ENCODE assay signal across 8 cellular contexts in genomic region chr7:33128631-33128989, GRCh38. TPM values are rescaled to one million over a fixed set of nuclear protein-coding genes. Genes with fewer than 3 reads are reported as not detected.
DNase-seq lines count a peak whose midpoint lies in the region; ATAC-seq, FAIRE-seq and TF ChIP-seq lines count a peak whose summit lies in the region.

No MANE protein-coding gene starts in this region.

- H3K4me2 ChIP-seq in astrocyte (ENCODE audit: low read length) (peak overlapping the region; percentile 89), HepG2 (ENCODE audit: low read depth, low read length) (peak overlapping the region; percentile 72)

- intact Hi-C loops in HepG2 (cut with micrococcal nuclease; ENCODE audit: unreplicated experiment) = no loop called here

- BruUV-seq in HepG2 (replicated peaks; lab: Mats Ljungman, UMichigan) = TSS peak; percentile 92

- 0% methylated on average over 3 of the region's 3 CpGs for WGBS in HepG2 (ENCODE audit: low lambda C conversion rate)

- peak overlapping the region; percentile 98 for H2AFZ ChIP-seq in astrocyte (ENCODE audit: low read depth, low read length)
- peak overlapping the region; percentile 71 for H2AFZ ChIP-seq in HepG2 (ENCODE audit: low read length)

- in situ Hi-C loops in HepG2 (cut with HindIII; ENCODE audit: extremely low pct_ligation_motif_present, low pct_unique_long_range_greater_than_20kb) = no loop called here

- ATAC-seq in HepG2 = no peak
- no peak for ATAC-seq in thoracic aorta (ENCODE audit: insufficient number of reproducible peaks, low FRiP score, low read depth)
- no peak for ATAC-seq in HG03280 (IDR thresholded peaks at IDR 0.05; ENCODE audit: unreplicated experiment)
- ATAC-seq in HG03565 (IDR thresholded peaks at IDR 0.05; ENCODE audit: unreplicated experiment) = no peak

- no peaks in the 10 kb centered on the region for H3K27me3 Mint-ChIP-seq in activated CD4-positive, alpha-beta T cell treated with anti-CD3 and anti-CD28 coated beads, Interleukin-2, amount 10 ng/mL, durations not matched to agents 7 days and 5 days
- peaks cover 2% of the 10 kb centered on the region for H3K27me3 Mint-ChIP-seq in astrocyte (ENCODE audit: low read depth, unreplicated experiment)

- no peak for TF ChIP-seq POLR2A in HepG2 (IDR thresholded peaks at IDR 0.05; ENCODE audit: insufficient read depth in 1 of 2, low read depth in 2 of 2, low read length in 2 of 2)

- CTCF ChIA-PET in activated CD4-positive, alpha-beta T cell treated with anti-CD3 and anti-CD28 coated beads, Interleukin-2, amount 10 ng/mL, durations not matched to agents 7 days and 5 days (lab: Charles Lee) = interaction anchor here (0.8 to 1.5 kb wide), 3 partner anchors 17 to 66 kb away, joined by 3 to 4 read pairs (median 4); partner anchors contain the start of gene NT5C3A
- CTCF ChIA-PET in HepG2 (lab: Yijun Ruan, JAX; ENCODE audit: low intra/inter-chr PET ratio, low total read pairs) = no interaction called here

- H3K4me3 ChIP-seq in astrocyte (ENCODE audit: insufficient read depth, low read depth, low read length) (peak overlapping the region; percentile 92), HepG2 (replicated peaks in 1 of 3; ENCODE audit: insufficient read depth in 1 of 3, low read depth in 2 of 3, low read length in 3 of 3) (peak overlapping the region; percentile 87 to 89 (median 89)), thoracic aorta (peak overlapping the region; percentile 84)

- TF ChIP-seq EP300 in HepG2 (IDR thresholded peaks at IDR 0.05; ENCODE audit: low read depth in 2 of 2, low read length in 2 of 2) (no peak), HepG2 (CRISPR knock-in tag; IDR thresholded peaks at IDR 0.05; ENCODE audit: borderline replicate concordance) (no peak)

- H3K4me1 ChIP-seq in astrocyte (ENCODE audit: insufficient read depth, low read length) = peaks cover 6% of the 10 kb centered on the region
- peaks cover 29% of the 10 kb centered on the region for H3K4me1 ChIP-seq in HepG2 (ENCODE audit: insufficient read depth, low read length)
- peaks cover 14 to 15% of the 10 kb centered on the region in 2 donors for H3K4me1 ChIP-seq in thoracic aorta (ENCODE audit: control insufficient read depth in 1 of 2, low read depth in 2 of 2)

- TF ChIP-seq RAD21 in HepG2 (CRISPR knock-in tag; IDR thresholded peaks at IDR 0.05) = no peak

- no peaks in the 10 kb centered on the region for H3K9me3 ChIP-seq in astrocyte (ENCODE audit: insufficient read depth, low read depth, low read length)
- H3K9me3 ChIP-seq in HepG2 (ENCODE audit: low read length) = no peaks in the 10 kb centered on the region
- no peaks in the 10 kb centered on the region for H3K9me3 ChIP-seq in thoracic aorta

- H3K79me2 ChIP-seq in astrocyte (ENCODE audit: insufficient read depth, low read length) (peaks cover 2% of the 10 kb centered on the region), HepG2 (ENCODE audit: insufficient read depth, low read length) (no peaks in the 10 kb centered on the region)

- peak overlapping the region; percentile 88 for H3K27ac Mint-ChIP-seq in activated CD4-positive, alpha-beta T cell treated with anti-CD3 and anti-CD28 coated beads, Interleukin-2, amount 10 ng/mL, durations not matched to agents 7 days and 5 days
- H3K27ac Mint-ChIP-seq in astrocyte (ENCODE audit: unreplicated experiment) = no peak overlapping the region

- no peak for DNase-seq in activated CD4-positive, alpha-beta T cell treated with anti-CD3 and anti-CD28 coated beads, Interleukin-2, amount 10 ng/mL, durations not matched to agents 7 days and 5 days
- DNase-seq in activated CD4-positive, alpha-beta T cell treated with anti-CD3 and anti-CD28 coated beads, Interleukin-2, amount 50 U/mL, for 1 hour = no peak
- no peak for DNase-seq in astrocyte (ENCODE audit: low read depth)
- no peak for DNase-seq in HepG2 (ENCODE audit: low spot score)
- no peak for DNase-seq in thoracic aorta (ENCODE audit: low spot score)
- DNase-seq in urothelium cell line (ENCODE audit: low spot score) = no peak

- peak overlapping the region; percentile 93 for H3K4me3 Mint-ChIP-seq in activated CD4-positive, alpha-beta T cell treated with anti-CD3 and anti-CD28 coated beads, Interleukin-2, amount 10 ng/mL, durations not matched to agents 7 days and 5 days
- peak overlapping the region; percentile 99 for H3K4me3 Mint-ChIP-seq in astrocyte (ENCODE audit: unreplicated experiment)

- TF ChIP-seq CTCF in astrocyte (IDR thresholded peaks at IDR 0.05; ENCODE audit: insufficient read depth, low read depth, low read length) (no peak), HepG2 (CRISPR knock-in tag; IDR thresholded peaks at IDR 0.05) (no peak), thoracic aorta (IDR thresholded peaks at IDR 0.05) (no peak)

- H3K27me3 ChIP-seq in astrocyte (ENCODE audit: insufficient read depth, low read length) (no peaks in the 10 kb centered on the region), HepG2 (ENCODE audit: control insufficient read depth in 1 of 2, insufficient read depth in 2 of 2, low read length in 2 of 2) (no peaks in the 10 kb centered on the region; a peak in 1 of 5 replicates), thoracic aorta (replicated peaks; ENCODE audit: insufficient read depth) (no peaks in the 10 kb centered on the region)

- peaks cover under 1% of the 10 kb centered on the region for H3K9me3 Mint-ChIP-seq in activated CD4-positive, alpha-beta T cell treated with anti-CD3 and anti-CD28 coated beads, Interleukin-2, amount 10 ng/mL, durations not matched to agents 7 days and 5 days
- no peaks in the 10 kb centered on the region for H3K9me3 Mint-ChIP-seq in astrocyte (ENCODE audit: unreplicated experiment)

- H3K9ac ChIP-seq in astrocyte (ENCODE audit: low read length) (peak overlapping the region; percentile 81), HepG2 (ENCODE audit: insufficient read depth, low read depth, low read length) (peak overlapping the region; percentile 75)

- peaks cover 18% of the 10 kb centered on the region for H3K4me1 Mint-ChIP-seq in activated CD4-positive, alpha-beta T cell treated with anti-CD3 and anti-CD28 coated beads, Interleukin-2, amount 10 ng/mL, durations not matched to agents 7 days and 5 days
- H3K4me1 Mint-ChIP-seq in astrocyte (ENCODE audit: low read depth, unreplicated experiment) = peaks cover 1% of the 10 kb centered on the region

- FAIRE-seq in astrocyte (lab: Jason Lieb, UNC) = no peak
- FAIRE-seq in HepG2 (lab: Jason Lieb, UNC) = no peak
- no peak for FAIRE-seq in urothelium cell line (lab: Jason Lieb, UNC)

- POLR2A ChIA-PET in activated CD4-positive, alpha-beta T cell treated with anti-CD3 and anti-CD28 coated beads, Interleukin-2, amount 10 ng/mL, durations not matched to agents 7 days and 5 days (lab: Charles Lee) = no interaction called here
- POLR2A ChIA-PET in HepG2 (lab: Yijun Ruan, JAX) = no interaction called here

- H3K27ac ChIP-seq in astrocyte (ENCODE audit: low read depth, low read length) = peak overlapping the region; percentile 78
- H3K27ac ChIP-seq in HepG2 (ENCODE audit: extremely low read length, insufficient read depth, low read length) = peak overlapping the region; percentile 75
- H3K27ac ChIP-seq in thoracic aorta = peak overlapping the region; percentile 67 to 73

- no peaks in the 10 kb centered on the region for H4K20me1 ChIP-seq in astrocyte (ENCODE audit: insufficient read depth, low read length)
- H4K20me1 ChIP-seq in HepG2 (ENCODE audit: insufficient read depth, low read length) = no peaks in the 10 kb centered on the region

- H3K36me3 Mint-ChIP-seq in activated CD4-positive, alpha-beta T cell treated with anti-CD3 and anti-CD28 coated beads, Interleukin-2, amount 10 ng/mL, durations not matched to agents 7 days and 5 days (ENCODE audit: low read depth) = peaks cover 1% of the 10 kb centered on the region
- H3K36me3 Mint-ChIP-seq in astrocyte (ENCODE audit: low read depth, unreplicated experiment) = no peaks in the 10 kb centered on the region

- no peaks in the 10 kb centered on the region for H3K36me3 ChIP-seq in astrocyte (ENCODE audit: insufficient read depth, low read length)
- H3K36me3 ChIP-seq in HepG2 (replicated peaks in 1 of 2; ENCODE audit: control insufficient read depth in 1 of 2, insufficient read depth in 2 of 2, low read length in 2 of 2) = no peaks in the 10 kb centered on the region
- H3K36me3 ChIP-seq in thoracic aorta = no peaks in the 10 kb centered on the region

RNA-seq across cellular contexts. Expression of gene BBS9, which starts 0.8 kb away (rescaled TPM):
- 10 to 100 TPM in 1 of 2 experiments, 1 to 10 TPM in 1; 8.9 to 10.1 TPM for total RNA-seq in activated CD4-positive, alpha-beta T cell treated with anti-CD3 and anti-CD28 coated beads, Interleukin-2, amount 10 ng/mL, durations not matched to agents 7 days and 5 days
- total RNA-seq in astrocyte (25.1 and 25.3 TPM in 2 replicates), HepG2 (2016; rRNA removed; fragmentation: Illumina TruSeq; extraction: Trizol) (7.8 and 9.4 TPM in 2 replicates), thoracic aorta (10 to 100 TPM; 23.0 to 28.6 TPM)
- 56.8 and 57.9 TPM in 2 replicates for total RNA-seq in HepG2 (2016; cell fraction: cytosol; rRNA removed; fragmentation: Illumina TruSeq; extraction: Trizol; ENCODE audit: low read depth)
- total RNA-seq in HepG2 (2016; cell fraction: insoluble cytoplasmic fraction; rRNA removed; fragmentation: Illumina TruSeq; extraction: Trizol) = 7.6 and 8.9 TPM in 2 replicates
- total RNA-seq in HepG2 (2016; cell fraction: membrane; rRNA removed; fragmentation: Illumina TruSeq; extraction: Trizol) = 11.2 and 18.5 TPM in 2 replicates
- total RNA-seq in HepG2 (2016; cell fraction: nucleus; rRNA removed; fragmentation: Illumina TruSeq; extraction: Trizol) = 11.6 and 13.3 TPM in 2 replicates
- polyA plus RNA-seq in HepG2 (2011; rRNA removed) = 5.1 and 5.2 TPM in 2 replicates
- polyA plus RNA-seq in HepG2 (2011; cell fraction: cytosol; rRNA removed) = 3.5 and 4.2 TPM in 2 replicates
- 5.7 and 6.4 TPM in 2 replicates for polyA plus RNA-seq in HepG2 (2011; cell fraction: nucleus; rRNA removed)
- polyA plus RNA-seq in HepG2 (2012) = 4.3 and 5.5 TPM in 2 replicates
- 1.2 and 1.8 TPM in 2 replicates for polyA plus RNA-seq in HepG2 (2016; cell fraction: cytosol; fragmentation: Illumina TruSeq; extraction: Trizol; ENCODE audit: low read depth)
- polyA plus RNA-seq in HepG2 (2016; cell fraction: insoluble cytoplasmic fraction; fragmentation: Illumina TruSeq; extraction: Trizol; ENCODE audit: low read depth) = 6.9 and 7.0 TPM in 2 replicates
- polyA plus RNA-seq in HepG2 (2016; cell fraction: membrane; fragmentation: Illumina TruSeq; extraction: Trizol; ENCODE audit: low read depth) = 2.6 and 2.8 TPM in 2 replicates
- polyA plus RNA-seq in HepG2 (2016; cell fraction: nucleus; fragmentation: Illumina TruSeq; extraction: Trizol; ENCODE audit: insufficient read depth, low read depth) = 3.9 and 4.8 TPM in 2 replicates
- 11.2 and 28.4 TPM in 2 replicates for polyA minus RNA-seq in HepG2 (2011; rRNA and poly(A)+ RNA removed; ENCODE audit: low replicate concordance)
- polyA minus RNA-seq in HepG2 (2011; cell fraction: cytosol; rRNA and poly(A)+ RNA removed) = 4.0 and 12.4 TPM in 2 replicates
- 57.8 and 69.5 TPM in 2 replicates for polyA minus RNA-seq in HepG2 (2011; cell fraction: nucleus; rRNA and poly(A)+ RNA removed)

RNA-seq across cellular contexts. Expression of gene RP9, which starts 19.4 kb away (rescaled TPM):
- 10 to 100 TPM; 10.8 to 13.2 TPM for total RNA-seq in activated CD4-positive, alpha-beta T cell treated with anti-CD3 and anti-CD28 coated beads, Interleukin-2, amount 10 ng/mL, durations not matched to agents 7 days and 5 days
- 16.5 and 17.8 TPM in 2 replicates for total RNA-seq in astrocyte
- 14.2 and 15.1 TPM in 2 replicates for total RNA-seq in HepG2 (2016; rRNA removed; fragmentation: Illumina TruSeq; extraction: Trizol)
- total RNA-seq in HepG2 (2016; cell fraction: cytosol; rRNA removed; fragmentation: Illumina TruSeq; extraction: Trizol; ENCODE audit: low read depth) = 16.3 and 18.5 TPM in 2 replicates
- 14.5 and 17.3 TPM in 2 replicates for total RNA-seq in HepG2 (2016; cell fraction: insoluble cytoplasmic fraction; rRNA removed; fragmentation: Illumina TruSeq; extraction: Trizol)
- total RNA-seq in HepG2 (2016; cell fraction: membrane; rRNA removed; fragmentation: Illumina TruSeq; extraction: Trizol) = 19.1 and 19.9 TPM in 2 replicates
- total RNA-seq in HepG2 (2016; cell fraction: nucleus; rRNA removed; fragmentation: Illumina TruSeq; extraction: Trizol) = 11.1 and 12.8 TPM in 2 replicates
- polyA plus RNA-seq in HepG2 (2011; rRNA removed) = 13.1 and 18.6 TPM in 2 replicates
- 11.4 and 12.2 TPM in 2 replicates for polyA plus RNA-seq in HepG2 (2011; cell fraction: cytosol; rRNA removed)
- 12.4 and 12.9 TPM in 2 replicates for polyA plus RNA-seq in HepG2 (2011; cell fraction: nucleus; rRNA removed)
- polyA plus RNA-seq in HepG2 (2012) = 13.8 and 14.7 TPM in 2 replicates
- 17.6 and 18.4 TPM in 2 replicates for polyA plus RNA-seq in HepG2 (2016; cell fraction: cytosol; fragmentation: Illumina TruSeq; extraction: Trizol; ENCODE audit: low read depth)
- 20.5 and 21.8 TPM in 2 replicates for polyA plus RNA-seq in HepG2 (2016; cell fraction: insoluble cytoplasmic fraction; fragmentation: Illumina TruSeq; extraction: Trizol; ENCODE audit: low read depth)
- 17.7 and 19.3 TPM in 2 replicates for polyA plus RNA-seq in HepG2 (2016; cell fraction: membrane; fragmentation: Illumina TruSeq; extraction: Trizol; ENCODE audit: low read depth)
- polyA plus RNA-seq in HepG2 (2016; cell fraction: nucleus; fragmentation: Illumina TruSeq; extraction: Trizol; ENCODE audit: insufficient read depth, low read depth) = 16.9 and 19.9 TPM in 2 replicates
- 8.1 and 14.2 TPM in 2 replicates for polyA minus RNA-seq in HepG2 (2011; rRNA and poly(A)+ RNA removed; ENCODE audit: low replicate concordance)
- 6.9 and 7.9 TPM in 2 replicates for polyA minus RNA-seq in HepG2 (2011; cell fraction: cytosol; rRNA and poly(A)+ RNA removed)
- polyA minus RNA-seq in HepG2 (2011; cell fraction: nucleus; rRNA and poly(A)+ RNA removed) = 16.7 and 23.4 TPM in 2 replicates
- 10 to 100 TPM in 1 of 2 donors, 1 to 10 TPM in 1; 7.6 to 17.0 TPM for total RNA-seq in thoracic aorta
